Comparison of ENCODE assay signal across 8 cellular contexts in the genomic region with DNA sequence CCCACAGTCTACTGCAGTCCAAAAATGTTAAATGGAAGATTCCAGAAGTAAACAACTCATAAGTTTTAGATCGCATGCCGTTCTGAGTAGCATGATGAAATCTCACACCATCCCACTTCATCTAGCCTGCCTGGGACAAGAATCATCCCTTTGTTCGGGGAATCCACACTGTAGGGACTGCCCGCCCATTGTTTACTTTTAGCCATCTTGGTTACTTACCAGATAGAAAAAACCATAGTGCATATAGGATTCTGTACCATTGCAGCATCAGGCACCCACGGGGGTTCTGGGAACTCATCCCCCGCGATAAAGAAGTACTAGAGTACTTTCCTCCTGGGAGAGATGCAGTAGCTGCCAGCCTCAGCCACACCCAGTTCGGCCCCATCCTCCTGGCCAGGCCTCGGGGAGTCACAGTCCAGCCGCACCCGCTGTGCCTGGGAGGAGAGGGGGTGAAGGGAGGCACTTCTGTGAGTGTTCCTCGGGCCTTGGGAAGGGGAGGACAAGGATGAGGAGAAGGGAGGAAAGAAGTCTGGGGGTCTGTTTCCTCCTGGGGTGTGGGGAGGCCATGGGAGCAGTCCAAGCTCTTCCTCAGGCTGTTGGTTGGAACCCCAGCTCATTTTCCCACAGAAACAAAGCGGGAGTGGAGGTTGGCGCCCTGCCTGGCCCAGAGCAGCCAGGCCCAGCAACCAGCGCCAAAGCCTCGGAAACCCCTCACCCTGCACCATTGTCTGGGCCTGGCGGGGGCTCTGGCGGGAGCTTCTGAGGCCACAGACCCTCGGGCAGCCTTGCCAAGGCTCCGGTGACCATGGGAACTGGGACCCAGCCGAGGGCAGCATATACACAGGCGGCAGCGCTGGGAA. TPM values are rescaled to one million over a fixed set of nuclear protein-coding genes. Genes with fewer than 3 reads are reported as not detected.
DNase-seq lines count a peak whose midpoint lies in the region; ATAC-seq and TF ChIP-seq lines count a peak whose summit lies in the region.
"Had no signal": no experiment of that assay in that cellular context is flagged by ENCODE, and none has a peak within 500 bp of the region (broad histone marks: within the 10 kb centered on the region; RNA-seq: fewer than 3 reads in every experiment).

No MANE protein-coding gene starts in this region.

- H3K9me2 ChIP-seq in HCT116 (ENCODE audit: insufficient read depth), result no peaks in the 10 kb centered on the region

- H3K4me3 Mint-ChIP-seq in endodermal cell, result no peak overlapping the region
- H3K4me3 Mint-ChIP-seq: activated CD8-positive, alpha-beta memory T cell treated with anti-CD3 and anti-CD28 coated beads, Interleukin-2, amount 10 ng/mL, durations not matched to agents 7 days and 5 days had no signal

- H3K36me3 ChIP-seq in HCT116 (ENCODE audit: control insufficient read depth in 1 of 2, insufficient read depth in 2 of 2, low read length in 2 of 2) (peaks cover 0 to 4% of the 10 kb centered on the region in 2 experiments; a peak in 1 of 4 replicates), endodermal cell (ENCODE audit: control insufficient read depth, insufficient read depth, low read length) (no peaks in the 10 kb centered on the region)

- H2AFZ ChIP-seq in HCT116 (ENCODE audit: low read depth, low read length, poor library complexity, severe bottlenecking), result peak overlapping the region; percentile 43

- H3K9ac ChIP-seq in HCT116 (ENCODE audit: low read length) (peak overlapping the region; percentile 31), endodermal cell (ENCODE audit: extremely low read depth, low read length, poor library complexity, severe bottlenecking) (no peak overlapping the region)

- peak overlapping the region; percentile 44 for H3K4me2 ChIP-seq in HCT116 (ENCODE audit: low read length)

- RAD21 ChIA-PET in HCT116 (lab: Charles Lee; ENCODE audit: low non-redundant PET in 1 of 2, low total read pairs in 2 of 2, uncharacterized antibody in 2 of 2, unreplicated experiment in 2 of 2), result no interaction called here

- TF ChIP-seq RAD21 in HCT116 (IDR thresholded peaks at IDR 0.05; ENCODE audit: low read depth), result no peak

- H3K4me1 ChIP-seq in HCT116 (ENCODE audit: control insufficient read depth in 1 of 2, insufficient read depth in 2 of 2, low read length in 2 of 2), result peaks cover 46 to 59% of the 10 kb centered on the region in 2 experiments
- peaks cover 5% of the 10 kb centered on the region for H3K4me1 ChIP-seq in endodermal cell (ENCODE audit: control insufficient read depth, insufficient read depth, low read length)

- no peaks in the 10 kb centered on the region for H3K27me3 ChIP-seq in HCT116 (ENCODE audit: insufficient read depth, low read length)
- no peaks in the 10 kb centered on the region for H3K27me3 ChIP-seq in endodermal cell (ENCODE audit: control insufficient read depth, insufficient read depth, low read length, poor library complexity, severe bottlenecking)

- CTCF ChIA-PET in HCT116 (lab: Charles Lee), result interaction anchor here (2.1 to 5.0 kb wide), 2 partner anchors 9 to 14 kb away, joined by 5 to 52 read pairs; a partner anchor contains a TSS

- no peaks in the 10 kb centered on the region for H3K9me3 ChIP-seq in HCT116 (ENCODE audit: control insufficient read depth in 1 of 2, insufficient read depth in 1 of 2, low read depth in 1 of 2, low read length in 2 of 2)
- no peaks in the 10 kb centered on the region for H3K9me3 ChIP-seq in endodermal cell (ENCODE audit: control insufficient read depth, low read length)

- TF ChIP-seq CTCF in HCT116 (IDR thresholded peaks at IDR 0.05 in 2 of 3, conservative IDR thresholded peaks at IDR 0.05 in 1 of 3; ENCODE audit: borderline replicate concordance in 1 of 3, insufficient read depth in 1 of 3, low read depth in 2 of 3, low read length in 2 of 3) (no peak), endodermal cell (conservative IDR thresholded peaks at IDR 0.05) (no peak)

- POLR2A ChIA-PET in HCT116 (lab: Charles Lee), result interaction anchor here (0.6 to 5.0 kb wide), 5 partner anchors 14 to 93 kb away, joined by 3 to 27 read pairs (median 7); a partner anchor contains a TSS

- H3K9me3 Mint-ChIP-seq in endodermal cell, result no peaks in the 10 kb centered on the region

- H3K36me3 Mint-ChIP-seq in endodermal cell (ENCODE audit: low read depth), result no peaks in the 10 kb centered on the region
- H3K36me3 Mint-ChIP-seq: activated CD8-positive, alpha-beta memory T cell treated with anti-CD3 and anti-CD28 coated beads, Interleukin-2, amount 10 ng/mL, durations not matched to agents 7 days and 5 days had no signal

- peak overlapping the region; percentile 66 for H3K27ac Mint-ChIP-seq in endodermal cell
- H3K27ac Mint-ChIP-seq: activated CD8-positive, alpha-beta memory T cell treated with anti-CD3 and anti-CD28 coated beads, Interleukin-2, amount 10 ng/mL, durations not matched to agents 7 days and 5 days had no signal

- no peaks in the 10 kb centered on the region; the same call in 1 of the 2 replicates for H3K79me2 ChIP-seq in HCT116 (ENCODE audit: insufficient read depth, low read length)

- no peak for ATAC-seq in HCT116
- no peak for ATAC-seq in HG03432 (IDR thresholded peaks at IDR 0.05; ENCODE audit: unreplicated experiment)
- ATAC-seq: activated CD8-positive, alpha-beta memory T cell treated with anti-CD3 and anti-CD28 coated beads, Interleukin-2, amount 10 ng/mL, durations not matched to agents 7 days and 5 days; GM12878 had no signal

- H4K20me1 ChIP-seq in HCT116 (ENCODE audit: insufficient read depth), result no peaks in the 10 kb centered on the region

- no TSS peak for BruUV-seq in HCT116 (replicated peaks; lab: Mats Ljungman, UMichigan)

- intact Hi-C loops in HCT116 (cut with micrococcal nuclease) (no loop called here), posterior vena cava (cut with DNase I) (no loop called here)

- 85 to 89% methylated on average over 9 to 23 of the region's 23 CpGs for WGBS in endodermal cell (ENCODE audit: insufficient coverage in 1 of 2, insufficient read length in 1 of 2), 2 experiments

- no peak for DNase-seq in HCT116 (ENCODE audit: low read depth, low spot score)
- peak; percentile 66 for DNase-seq in endodermal cell
- DNase-seq in posterior vena cava (ENCODE audit: low spot score), result peak; percentile 92
- no peak for DNase-seq in NCI-H1694 (lab: John Stamatoyannopoulos, UW)
- no peak for DNase-seq in stimulated activated CD4-positive, alpha-beta T cell treated with anti-CD3 and anti-CD28 coated beads, Interleukin-4, amount 100 ng/mL, for 24 hours
- DNase-seq: activated CD8-positive, alpha-beta memory T cell treated with anti-CD3 and anti-CD28 coated beads, Interleukin-2, amount 10 ng/mL, durations not matched to agents 7 days and 5 days had no signal

- H3K4me3 ChIP-seq in HCT116 (replicated peaks in 1 of 2; ENCODE audit: low read depth in 1 of 2, low read length in 2 of 2), result no peak overlapping the region
- no peak overlapping the region for H3K4me3 ChIP-seq in endodermal cell (ENCODE audit: low read length)
- H3K4me3 ChIP-seq: GM12878 had no signal

- peak overlapping the region; percentile 54; the same call in 1 of the 2 replicates for H3K27ac ChIP-seq in HCT116 (ENCODE audit: low read depth, low read length)
- peak overlapping the region; percentile 93 for H3K27ac ChIP-seq in endodermal cell (ENCODE audit: low read depth, low read length)

- H3K27me3 Mint-ChIP-seq in endodermal cell (ENCODE audit: insufficient read depth), result no peaks in the 10 kb centered on the region
- H3K27me3 Mint-ChIP-seq: activated CD8-positive, alpha-beta memory T cell treated with anti-CD3 and anti-CD28 coated beads, Interleukin-2, amount 10 ng/mL, durations not matched to agents 7 days and 5 days had no signal

- H3K4me1 Mint-ChIP-seq in endodermal cell, result peaks cover 14% of the 10 kb centered on the region

- TF ChIP-seq POLR2A in HCT116 (IDR thresholded peaks at IDR 0.05; ENCODE audit: borderline replicate concordance, extremely low read depth, insufficient read depth, insufficient read length), result no peak

TF ChIP-seq in HCT116, 20 proteins besides CTCF, POLR2A, EP300 and RAD21:
- 0 out of 2 replicates have a peak, but pooled peaks have one; percentile 15 for TF ChIP-seq ZFX (IDR thresholded peaks at IDR 0.05)
- TF ChIP-seq POLR2AphosphoS5 (IDR thresholded peaks at IDR 0.05; ENCODE audit: low read depth, low read length), result no peak
- TF ChIP-seq YY1 (IDR thresholded peaks at IDR 0.05; ENCODE audit: extremely low read depth, insufficient replicate concordance, low read depth, low read length), result no peak
- TF ChIP-seq FOSL1 (IDR thresholded peaks at IDR 0.05; ENCODE audit: low read depth), result no peak

RNA-seq across cellular contexts. Expression of a gene that starts 8.9 kb away (rescaled TPM):
- total RNA-seq in HCT116 (2021; ENCODE audit: unreplicated experiment) (86.7 TPM), endodermal cell (1 to 10 TPM; 1.6 to 2.7 TPM), posterior vena cava (10 to 100 TPM; 60.8 to 70.9 TPM)
- 49.9 and 67.2 TPM in 2 replicates for polyA plus RNA-seq in HCT116 (2012)
- polyA plus RNA-seq in endodermal cell (2013, experiment 1 of 2), result 1.4 TPM
- polyA plus RNA-seq in endodermal cell (2013, experiment 2 of 2), result 0.62 TPM

RNA-seq across cellular contexts. Expression of a gene that starts 14.4 kb away (rescaled TPM):
- total RNA-seq in HCT116 (2021; ENCODE audit: unreplicated experiment) (132 TPM), endodermal cell (10 to 100 TPM; 74.3 to 82.7 TPM), posterior vena cava (100 to 1,000 TPM in 1 of 2 donors, 10 to 100 TPM in 1; 75.8 to 111 TPM)
- polyA plus RNA-seq in HCT116 (2012), result 184 and 186 TPM in 2 replicates
- polyA plus RNA-seq in endodermal cell (2013, experiment 1 of 2), result 89.2 TPM
- polyA plus RNA-seq in endodermal cell (2013, experiment 2 of 2), result 87.4 TPM

RNA-seq across cellular contexts. Expression of a gene that starts 25.3 kb away (rescaled TPM):
- total RNA-seq in HCT116 (2021; ENCODE audit: unreplicated experiment) (20.2 TPM), endodermal cell (1 to 10 TPM; 6.3 to 6.4 TPM), posterior vena cava (10 to 100 TPM in 1 of 2 donors, 1 to 10 TPM in 1; 7.3 to 15.1 TPM)
- polyA plus RNA-seq in HCT116 (2012), result 20.3 and 22.7 TPM in 2 replicates
- 1.1 TPM for polyA plus RNA-seq in endodermal cell (2013, experiment 1 of 2)
- 2.6 TPM for polyA plus RNA-seq in endodermal cell (2013, experiment 2 of 2)

RNA-seq across cellular contexts. Expression of a gene that starts 27.2 kb away (rescaled TPM):
- total RNA-seq in HCT116 (2021; ENCODE audit: unreplicated experiment) (53.0 TPM), endodermal cell (10 to 100 TPM; 27.4 to 35.3 TPM), posterior vena cava (10 to 100 TPM; 12.8 to 15.7 TPM)
- polyA plus RNA-seq in HCT116 (2012), result 26.3 and 29.9 TPM in 2 replicates
- 21.3 TPM for polyA plus RNA-seq in endodermal cell (2013, experiment 1 of 2)
- polyA plus RNA-seq in endodermal cell (2013, experiment 2 of 2), result 20.3 TPM

RNA-seq across cellular contexts. Expression of a gene that starts 35.2 kb away (rescaled TPM):
- total RNA-seq in HCT116 (2021; ENCODE audit: unreplicated experiment) (219 TPM), endodermal cell (100 to 1,000 TPM; 103 to 118 TPM), posterior vena cava (10 to 100 TPM; 49.3 to 55.5 TPM)
- polyA plus RNA-seq in HCT116 (2012), result 114 and 130 TPM in 2 replicates
- 67.6 TPM for polyA plus RNA-seq in endodermal cell (2013, experiment 1 of 2)
- polyA plus RNA-seq in endodermal cell (2013, experiment 2 of 2), result 60.8 TPM

Comparison
In these comparisons a context has a peak if more than half of its experiments do, and no peak if none do; other contexts are left out.
1. DNase-seq: peak in endodermal cell (single experiment) and posterior vena cava (single experiment); none in HCT116 (single experiment), NCI-H1694 (single experiment) and stimulated activated CD4-positive, alpha-beta T cell treated with anti-CD3 and anti-CD28 coated beads, Interleukin-4, amount 100 ng/mL, for 24 hours (single experiment).
2. RNA of a gene that starts 8.9 kb away (total RNA-seq): 86.7 TPM in HCT116 (single experiment) and 60.8 to 70.9 TPM in posterior vena cava; 1.6 to 2.7 TPM in endodermal cell; every median in the first group is over 10 times any median in the second.